ENCODE assay signal across 4 cellular contexts in genomic region chr2:210598219-210598618, GRCh38.
"Had no signal": no experiment of that assay in that cellular context is flagged by ENCODE, and none has a peak within 500 bp of the region (broad histone marks: within the 10 kb centered on the region; RNA-seq: fewer than 3 reads in every experiment).

No MANE protein-coding gene starts in this region.

- H3K4me3 ChIP-seq: GM23248, GM23338, HAP-1 had no signal

- H3K36me3 ChIP-seq: HAP-1 had no signal

- H3K27ac ChIP-seq: GM23248 had no signal

- H3K9me3 ChIP-seq: HAP-1 had no signal

- ATAC-seq: GM23338, HCT116 had no signal
